In the genomic region with DNA sequence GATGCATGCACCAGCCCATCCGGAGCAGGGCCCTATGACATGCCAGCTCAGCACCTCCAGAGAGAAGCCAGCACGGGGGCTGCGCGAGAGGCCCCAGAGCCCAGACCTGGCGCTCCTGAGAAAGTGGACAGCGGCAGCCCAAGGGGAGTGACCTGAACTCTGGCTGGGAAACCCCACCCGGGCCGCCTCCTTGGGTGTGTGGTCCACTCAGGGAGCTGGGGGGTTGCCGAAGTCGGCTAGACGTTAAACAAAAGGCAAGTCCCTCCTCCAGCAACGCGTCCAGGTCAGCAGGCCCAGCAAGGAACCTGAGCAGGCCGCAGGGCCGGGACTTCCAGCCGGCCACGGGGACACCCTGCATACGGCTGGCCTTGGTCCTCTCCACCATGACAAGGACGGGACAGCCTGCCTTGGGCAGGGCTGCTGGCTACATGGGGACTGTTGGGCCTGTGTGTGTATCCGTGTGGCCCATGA, we compare ENCODE assay signal across 17 cellular contexts. TPM values are rescaled to one million over a fixed set of nuclear protein-coding genes. Genes with fewer than 3 reads are reported as not detected.
A peak's percentile ranks its signal among the peaks of the same experiment; 100 is the strongest.
DNase-seq lines count a peak whose midpoint lies in the region; ATAC-seq and TF ChIP-seq lines count a peak whose summit lies in the region.
"Had no signal": no experiment of that assay in that cellular context is flagged by ENCODE, and none has a peak within 500 bp of the region (broad histone marks: within the 10 kb centered on the region; RNA-seq: fewer than 3 reads in every experiment).

No MANE protein-coding gene starts in this region.

- H4K20me1 ChIP-seq in BLaER1 (no peaks in the 10 kb centered on the region), osteoblast (ENCODE audit: insufficient read depth, low read length) (peaks cover 32% of the 10 kb centered on the region)

- DNase-seq in GM13976 (ENCODE audit: low spot score) = peak; percentile 28
- DNase-seq in coronary artery (ENCODE audit: low spot score) = peak; percentile 67
- peak; percentile 80 for DNase-seq in osteoblast (ENCODE audit: insufficient read length, low spot score, missing footprints)
- no peak for DNase-seq in NCI-H446 treated with DMSO at 0.1 percent for 48 hours (lab: John Stamatoyannopoulos, UW)
- no peak for DNase-seq in omental fat pad (ENCODE audit: low spot score)
- DNase-seq: activated CD4-positive, alpha-beta T cell treated with anti-CD3 and anti-CD28 coated beads, Interleukin-2, amount 50 U/mL, for 1 hour; activated naive CD8-positive, alpha-beta T cell treated with anti-CD3 and anti-CD28 coated beads for 36 hours; activated T-cell treated with anti-CD3 and anti-CD28 coated beads, Interleukin-2, amount 50 U/mL, for 48 hours; Calu3; MG63; stimulated activated CD4-positive, alpha-beta T cell treated with anti-CD3 and anti-CD28 coated beads, Interleukin-4, amount 100 ng/mL, for 24 hours had no signal

- peaks cover 88% of the 10 kb centered on the region for H3K79me2 ChIP-seq in osteoblast (ENCODE audit: insufficient read depth, low read length)

- H3K4me1 ChIP-seq in BLaER1 (peaks cover 54% of the 10 kb centered on the region), osteoblast (ENCODE audit: insufficient read depth, low read length) (peaks cover 18% of the 10 kb centered on the region)

- H3K9ac ChIP-seq in BLaER1 = no peak overlapping the region

- no peak overlapping the region for H3K4me3 ChIP-seq in BLaER1
- no peak overlapping the region for H3K4me3 ChIP-seq in coronary artery
- no peak overlapping the region for H3K4me3 ChIP-seq in osteoblast (ENCODE audit: insufficient read depth, low read length)
- H3K4me3 ChIP-seq: gastroesophageal sphincter, HAP-1, MG63, ovary, vagina had no signal

- H3K9me3 ChIP-seq in BLaER1 (no peaks in the 10 kb centered on the region), osteoblast (ENCODE audit: low read depth, low read length) (no peaks in the 10 kb centered on the region)
- H3K9me3 ChIP-seq: gastroesophageal sphincter, HAP-1, MG63, ovary, vagina had no signal

- no peak for TF ChIP-seq CTCF in GM13976 (IDR thresholded peaks at IDR 0.05; ENCODE audit: borderline replicate concordance, control extremely low read depth, extremely low read depth, insufficient read depth, missing control alignments)
- TF ChIP-seq CTCF in coronary artery (IDR thresholded peaks at IDR 0.05) = no peak
- TF ChIP-seq CTCF in osteoblast (IDR thresholded peaks at IDR 0.05; ENCODE audit: extremely low read depth, low read depth, low read length) = no peak
- no peak for TF ChIP-seq CTCF in omental fat pad (IDR thresholded peaks at IDR 0.05)

- ATAC-seq in GM18861 (IDR thresholded peaks at IDR 0.05; ENCODE audit: unreplicated experiment) = no peak
- no peak for ATAC-seq in omental fat pad (ENCODE audit: low FRiP score)
- ATAC-seq: gastroesophageal sphincter had no signal

- H3K36me3 ChIP-seq in BLaER1 (no peaks in the 10 kb centered on the region), osteoblast (ENCODE audit: insufficient read depth, low read length) (no peaks in the 10 kb centered on the region)
- H3K36me3 ChIP-seq: gastroesophageal sphincter, ovary, vagina had no signal

- peaks cover 1% of the 10 kb centered on the region for H3K27me3 ChIP-seq in BLaER1
- H3K27me3 ChIP-seq in osteoblast (ENCODE audit: insufficient read depth, low read length) = no peaks in the 10 kb centered on the region
- H3K27me3 ChIP-seq: gastroesophageal sphincter, MG63, ovary, vagina had no signal

- in situ Hi-C loops in GM13976 (cut with MboI; ENCODE audit: low sequenced_read_pairs, unreplicated experiment) = no loop called here

- H3K4me2 ChIP-seq in BLaER1 = peak overlapping the region; percentile 75
- H3K4me2 ChIP-seq in osteoblast (ENCODE audit: insufficient read depth, low read length) = peak overlapping the region; percentile 6

- peak overlapping the region; percentile 52 for H3K27ac ChIP-seq in BLaER1
- no peak overlapping the region for H3K27ac ChIP-seq in coronary artery
- peak overlapping the region; percentile 62 for H3K27ac ChIP-seq in osteoblast (ENCODE audit: low read depth, low read length)
- H3K27ac ChIP-seq: gastroesophageal sphincter, ovary, vagina had no signal

- H2AFZ ChIP-seq in osteoblast (ENCODE audit: low read length) = no peak overlapping the region

RNA-seq across cellular contexts. Expression of gene NACC2, which starts 35.7 kb away (rescaled TPM):
- total RNA-seq in osteoblast = 25.3 and 32.9 TPM in 2 replicates
- total RNA-seq in omental fat pad = 10 to 100 TPM; 22.9 to 37.6 (median 24.8) TPM

RNA-seq across cellular contexts. Expression of gene TMEM250, which starts 59.3 kb away (rescaled TPM):
- total RNA-seq in osteoblast (52.7 and 65.5 TPM in 2 replicates), omental fat pad (10 to 100 TPM; 23.8 to 31.1 (median 28.4) TPM)

Comparison
In these comparisons a context has a peak if more than half of its experiments do, and no peak if none do; other contexts are left out.
1. H3K27ac ChIP-seq: peak in BLaER1 (single experiment) and osteoblast (single experiment); none in coronary artery (0 of 2).
2. DNase-seq: peak in GM13976 (single experiment), coronary artery (single experiment) and osteoblast (single experiment); none in NCI-H446 treated with DMSO at 0.1 percent for 48 hours (single experiment) and omental fat pad (single experiment).